In genomic region chr22:41429232-41429945, GRCh38 we compare ENCODE assay signal across 2 cellular contexts.
TF ChIP-seq lines count a peak whose summit lies in the region.

No MANE protein-coding gene starts in this region.

TF ChIP-seq in HEK293T, 16 proteins besides CTCF, POLR2A, EP300 and RAD21:
- TF ChIP-seq ZNF384 (IDR thresholded peaks at IDR 0.05) (0 out of 2 replicates have a peak, but pooled peaks have one; percentile 25), BHLHE40 (IDR thresholded peaks at IDR 0.05; ENCODE audit: borderline replicate concordance) (no peak), HDGF (IDR thresholded peaks at IDR 0.05; ENCODE audit: borderline replicate concordance) (no peak)
TF ChIP-seq in HEK293T: peak in this region for 1.

TF ChIP-seq in K562, 482 proteins besides CTCF, POLR2A, EP300 and RAD21:
- TF ChIP-seq RBM17 (IDR thresholded peaks at IDR 0.05; ENCODE audit: borderline replicate concordance, low read depth, low read length) (no peak), MED1 (CRISPR knock-in tag; IDR thresholded peaks at IDR 0.05; ENCODE audit: borderline replicate concordance) (no peak), ETV1 (tag; conservative IDR thresholded peaks at IDR 0.05; ENCODE audit: low read depth) (no peak)
